Comparison of ENCODE assay signal across 16 cellular contexts in genomic region chr19:50051964-50052363, GRCh38.
"Had no signal": no experiment of that assay in that cellular context is flagged by ENCODE, and none has a peak within 500 bp of the region (broad histone marks: within the 10 kb centered on the region; RNA-seq: fewer than 3 reads in every experiment).

No MANE protein-coding gene starts in this region.

- H3K4me3 ChIP-seq: cardiac muscle cell had no signal

- H3K27ac Mint-ChIP-seq: activated CD8-positive, alpha-beta memory T cell treated with anti-CD3 and anti-CD28 coated beads, Interleukin-2, amount 10 ng/mL, durations not matched to agents 7 days and 5 days; memory B cell; stimulated activated naive CD8-positive, alpha-beta T cell treated with anti-CD3 and anti-CD28 coated beads, Interleukin-15, Interleukin-2, amounts not matched to agents 100 ng/mL and 50 ng/mL, for 24 hours; T-helper 2 cell treated with Interferon-gamma antibody and Interleukin-4, amounts not matched to agents 5 μg/mL and 100 μg/mL, for 36 hours had no signal

- H3K4me1 ChIP-seq: ascending aorta had no signal

- H3K27ac ChIP-seq: ascending aorta, cardiac muscle cell, left ventricle myocardium inferior had no signal

- DNase-seq: activated CD4-positive, alpha-beta T cell treated with anti-CD3 and anti-CD28 coated beads, Interleukin-2, amount 50 U/mL, for 48 hours; activated CD4-positive, CD25-positive, alpha-beta regulatory T cell treated with anti-CD3 and anti-CD28 coated beads, Interleukin-2, amount 50 U/mL, for 72 hours; activated CD8-positive, alpha-beta memory T cell treated with anti-CD3 and anti-CD28 coated beads, Interleukin-2, amount 10 ng/mL, durations not matched to agents 7 days and 5 days; activated gamma-delta T cell; activated T-cell treated with anti-CD3 and anti-CD28 coated beads, Interleukin-2, amount 50 U/mL, for 4 hours; effector CD4-positive, alpha-beta T cell; kidney; left ventricle myocardium inferior; retina; stimulated activated CD4-positive, alpha-beta T cell treated with anti-CD3 and anti-CD28 coated beads, Interleukin-4, amount 100 ng/mL, for 1 hour; stimulated activated CD8-positive, alpha-beta memory T cell treated with anti-CD3 and anti-CD28 coated beads, Interleukin-4, amount 100 ng/mL, for 48 hours had no signal

- H3K4me3 Mint-ChIP-seq: activated CD8-positive, alpha-beta memory T cell treated with anti-CD3 and anti-CD28 coated beads, Interleukin-2, amount 10 ng/mL, durations not matched to agents 7 days and 5 days; memory B cell; stimulated activated naive CD8-positive, alpha-beta T cell treated with anti-CD3 and anti-CD28 coated beads, Interleukin-15, Interleukin-2, amounts not matched to agents 100 ng/mL and 50 ng/mL, for 24 hours; T-helper 2 cell treated with Interferon-gamma antibody and Interleukin-4, amounts not matched to agents 5 μg/mL and 100 μg/mL, for 36 hours had no signal

- H3K9me3 Mint-ChIP-seq: activated T-cell treated with anti-CD3 and anti-CD28 coated beads, Interleukin-2, amount 50 U/mL, for 4 hours; stimulated activated naive CD8-positive, alpha-beta T cell treated with anti-CD3 and anti-CD28 coated beads, Interleukin-15, Interleukin-2, amounts not matched to agents 100 ng/mL and 50 ng/mL, for 24 hours had no signal

- H3K27me3 ChIP-seq: ascending aorta, cardiac muscle cell had no signal

- ATAC-seq: activated T-cell treated with anti-CD3 and anti-CD28 coated beads, Interleukin-2, amount 50 U/mL, for 4 hours had no signal
